8 cellular contexts compared by ENCODE assay signal in genomic region chr6:73579851-73580246, GRCh38. TPM values are rescaled to one million over a fixed set of nuclear protein-coding genes. Genes with fewer than 3 reads are reported as not detected.
DNase-seq lines count a peak whose midpoint lies in the region; ATAC-seq and TF ChIP-seq lines count a peak whose summit lies in the region.

No MANE protein-coding gene starts in this region.

- TF ChIP-seq CTCF in Peyer's patch (IDR thresholded peaks at IDR 0.05), result no peak
- no peak for TF ChIP-seq CTCF in colonic mucosa (IDR thresholded peaks at IDR 0.05)
- TF ChIP-seq CTCF in liver (IDR thresholded peaks at IDR 0.05; ENCODE audit: low read depth, low read length, missing input control), result no peak

- H3K27me3 ChIP-seq in Peyer's patch (no peaks in the 10 kb centered on the region), colonic mucosa (no peaks in the 10 kb centered on the region), liver (ENCODE audit: control insufficient read depth in 4 of 4, insufficient read depth in 4 of 4, low read length in 3 of 4) (no peaks in the 10 kb centered on the region)

- TF ChIP-seq POLR2A in Peyer's patch (IDR thresholded peaks at IDR 0.05), result no peak

- POLR2A ChIA-PET in HEK293T (lab: Yijun Ruan, JAX), result interaction anchor here (0.9 to 3.2 kb wide), 10 partner anchors 8 to 73 kb away, joined by 3 to 42 read pairs (median 4); partner anchors contain the start of gene EEF1A1

- H3K9ac ChIP-seq in colonic mucosa (ENCODE audit: low read depth in 2 of 2, low read length in 2 of 2), result peak overlapping the region; percentile 16 to 34
- H3K9ac ChIP-seq in liver (ENCODE audit: low read depth in 1 of 2, low read length in 2 of 2), result peak overlapping the region in 1 of 2 donors; percentile 90

- CTCF ChIA-PET in HEK293T (lab: Yijun Ruan, JAX), result interaction anchor here (0.5 to 1.3 kb wide), 7 partner anchors 8 to 1768 kb away, joined by 3 to 6 read pairs (median 4); no protein-coding TSS in a partner anchor

- 20% methylated on average over 4 of the region's 4 CpGs for WGBS in liver

- DNase-seq in DMS53 treated with DMSO at 0.1 percent for 48 hours (lab: John Stamatoyannopoulos, UW; ENCODE audit: unreplicated experiment), result peak; percentile 38
- peak; percentile 14 for DNase-seq in HEK293T (ENCODE audit: extremely low spot score)
- DNase-seq in Peyer's patch, result no peak
- DNase-seq in colonic mucosa, result no peak
- DNase-seq in superior temporal gyrus (ENCODE audit: extremely low spot score), result peak; percentile 53

- intact Hi-C loops in colonic mucosa (cut with DNase I), result no loop called here

- ATAC-seq in HG02973 (IDR thresholded peaks at IDR 0.05; ENCODE audit: unreplicated experiment) (no peak), GM21526 (IDR thresholded peaks at IDR 0.05; ENCODE audit: low FRiP score, unreplicated experiment) (no peak)

- H3K4me1 ChIP-seq in Peyer's patch (peaks cover 0 to 18% (median 6%) of the 10 kb centered on the region in 4 donors), colonic mucosa (no peaks in the 10 kb centered on the region), liver (ENCODE audit: control insufficient read depth in 4 of 4, insufficient read depth in 4 of 4, low read length in 3 of 4) (peaks cover 8 to 21% (median 18%) of the 10 kb centered on the region in 4 donors)

- no peaks in the 10 kb centered on the region for H3K9me3 ChIP-seq in Peyer's patch
- no peaks in the 10 kb centered on the region for H3K9me3 ChIP-seq in colonic mucosa
- no peaks in the 10 kb centered on the region for H3K9me3 ChIP-seq in liver (ENCODE audit: control insufficient read depth in 4 of 4, low read length in 3 of 4)

- H3K36me3 ChIP-seq in Peyer's patch (no peaks in the 10 kb centered on the region), colonic mucosa (no peaks in the 10 kb centered on the region), liver (ENCODE audit: control insufficient read depth in 4 of 4, insufficient read depth in 3 of 4, low read depth in 1 of 4, low read length in 3 of 4) (no peaks in the 10 kb centered on the region)

- H3K27ac ChIP-seq in Peyer's patch (peak overlapping the region; percentile 70 to 90 (median 76)), colonic mucosa (peak overlapping the region; percentile 82), liver (ENCODE audit: low read depth in 1 of 2, low read length in 2 of 2) (peak overlapping the region; percentile 75 to 89)

- TF ChIP-seq RAD21 in liver (IDR thresholded peaks at IDR 0.05), result no peak

- peak overlapping the region; percentile 10 to 27 (median 16) for H3K4me3 ChIP-seq in Peyer's patch
- H3K4me3 ChIP-seq in colonic mucosa, result no peak overlapping the region
- no peak overlapping the region for H3K4me3 ChIP-seq in liver (ENCODE audit: low read depth in 1 of 3, low read length in 3 of 3)

TF ChIP-seq in HEK293T, 16 proteins besides CTCF, POLR2A, EP300 and RAD21:
- TF ChIP-seq L3MBTL2 (conservative IDR thresholded peaks at IDR 0.05) (no peak), BHLHE40 (IDR thresholded peaks at IDR 0.05; ENCODE audit: borderline replicate concordance) (no peak), SP1 (IDR thresholded peaks at IDR 0.05) (no peak), ELF4 (IDR thresholded peaks at IDR 0.05) (no peak), HDGF (IDR thresholded peaks at IDR 0.05; ENCODE audit: borderline replicate concordance) (no peak), CTBP1 (IDR thresholded peaks at IDR 0.05; ENCODE audit: borderline replicate concordance) (no peak), LEF1 (IDR thresholded peaks at IDR 0.05; ENCODE audit: borderline replicate concordance) (no peak), PKNOX1 (IDR thresholded peaks at IDR 0.05) (no peak), FOXA1 (IDR thresholded peaks at IDR 0.05) (no peak), FOXM1 (IDR thresholded peaks at IDR 0.05; ENCODE audit: borderline replicate concordance) (no peak), NFRKB (IDR thresholded peaks at IDR 0.05) (no peak), ZNF384 (IDR thresholded peaks at IDR 0.05) (no peak; the same call in 1 of the 2 replicates), FOXK2 (IDR thresholded peaks at IDR 0.05) (no peak), SUZ12 (IDR thresholded peaks at IDR 0.05) (no peak), ARNT (IDR thresholded peaks at IDR 0.05) (no peak)
TF ChIP-seq in HEK293T: peak in this region for 0.

TF ChIP-seq in liver, 16 proteins besides CTCF, POLR2A, EP300 and RAD21:
- TF ChIP-seq ATF3 (IDR thresholded peaks at IDR 0.05), result no peak
- TF ChIP-seq MAX (IDR thresholded peaks at IDR 0.05), result peak; percentile 67
- peak in 1 of 2 donors; percentile 65 for TF ChIP-seq HNF4A (conservative IDR thresholded peaks at IDR 0.05)
- TF ChIP-seq NR2F2 (IDR thresholded peaks at IDR 0.05), result peak; percentile 48
TF ChIP-seq in liver: peak in this region for 3.

RNA-seq across cellular contexts. Expression of gene EEF1A1, which starts 59.0 kb away (rescaled TPM):
- total RNA-seq in Peyer's patch (1,000 to 10,000 TPM; 4,216 to 7,500 (median 5,030) TPM), colonic mucosa (1,000 to 10,000 TPM; 7,049 to 8,990 TPM), liver (1,000 to 10,000 TPM; 4,078 to 7,379 TPM)
- 1,000 to 10,000 TPM; 1,383 to 2,991 TPM for polyA plus RNA-seq in liver

Comparison
In these comparisons a context has a peak if more than half of its experiments do, and no peak if none do; other contexts are left out.
1. DNase-seq: peak in DMS53 treated with DMSO at 0.1 percent for 48 hours (single experiment), HEK293T (single experiment) and superior temporal gyrus (single experiment); none in Peyer's patch (0 of 3) and colonic mucosa (single experiment).
2. H3K4me3 ChIP-seq: peak in Peyer's patch (4 of 4); none in colonic mucosa (single experiment) and liver (0 of 3).
3. Peak in every context shown above with its lines, with median percentiles within 50 percentile points of each other: H3K27ac ChIP-seq.